28 cellular contexts compared by ENCODE assay signal in genomic region chr19:12756150-12756883, GRCh38. TPM values are rescaled to one million over a fixed set of nuclear protein-coding genes. Genes with fewer than 3 reads are reported as not detected.
"Had no signal": no experiment of that assay in that cellular context is flagged by ENCODE, and none has a peak within 500 bp of the region (broad histone marks: within the 10 kb centered on the region; RNA-seq: fewer than 3 reads in every experiment).

No MANE protein-coding gene starts in this region.

- H3K27ac ChIP-seq: breast epithelium, pancreas, right atrium auricular region, suprapubic skin, upper lobe of right lung had no signal

- H3K27ac Mint-ChIP-seq: activated CD4-positive, alpha-beta memory T cell treated with anti-CD3 and anti-CD28 coated beads for 36 hours; activated CD4-positive, alpha-beta T cell treated with anti-CD3 and anti-CD28 coated beads, Interleukin-2, amount 10 ng/mL, durations not matched to agents 24 days and 14 days; activated naive CD4-positive, alpha-beta T cell treated with anti-CD3 and anti-CD28 coated beads, Interleukin-2, amount 50 U/mL, for 24 hours; activated naive CD8-positive, alpha-beta T cell treated with anti-CD3 and anti-CD28 coated beads, Interleukin-2, amount 50 U/mL, for 24 hours; naive thymus-derived CD4-positive, alpha-beta T cell; T-helper 17 cell had no signal

- FAIRE-seq: pancreas had no signal

- H3K36me3 ChIP-seq: breast epithelium, pancreas, right atrium auricular region, suprapubic skin, tibial artery, upper lobe of right lung, WERI-Rb-1 had no signal

- H3K27me3 ChIP-seq: pancreas, right atrium auricular region had no signal

- H3K9me3 Mint-ChIP-seq: activated CD4-positive, alpha-beta memory T cell treated with anti-CD3 and anti-CD28 coated beads for 36 hours; activated CD4-positive, alpha-beta T cell treated with anti-CD3 and anti-CD28 coated beads, Interleukin-2, amount 10 ng/mL, durations not matched to agents 24 days and 14 days; activated naive CD4-positive, alpha-beta T cell treated with anti-CD3 and anti-CD28 coated beads, Interleukin-2, amount 50 U/mL, for 24 hours; activated naive CD8-positive, alpha-beta T cell treated with anti-CD3 and anti-CD28 coated beads, Interleukin-2, amount 50 U/mL, for 24 hours; naive thymus-derived CD4-positive, alpha-beta T cell had no signal

- H3K9me3 ChIP-seq: breast epithelium, heart right ventricle, pancreas, right atrium auricular region, suprapubic skin, tibial artery, upper lobe of right lung had no signal

- H3K36me3 Mint-ChIP-seq: activated CD4-positive, alpha-beta memory T cell treated with anti-CD3 and anti-CD28 coated beads for 36 hours; activated naive CD4-positive, alpha-beta T cell treated with anti-CD3 and anti-CD28 coated beads, Interleukin-2, amount 50 U/mL, for 24 hours; naive thymus-derived CD4-positive, alpha-beta T cell had no signal

- H3K4me1 ChIP-seq: breast epithelium, pancreas had no signal

- ATAC-seq: activated naive CD8-positive, alpha-beta T cell treated with anti-CD3 and anti-CD28 coated beads, Interleukin-2, amount 50 U/mL, for 24 hours; esophagus mucosa; naive thymus-derived CD4-positive, alpha-beta T cell; pancreas; T-helper 17 cell; upper lobe of right lung had no signal

- H3K4me3 ChIP-seq: breast epithelium, pancreas, suprapubic skin, upper lobe of right lung had no signal

- H3K4me3 Mint-ChIP-seq: activated CD4-positive, alpha-beta memory T cell treated with anti-CD3 and anti-CD28 coated beads for 36 hours; activated CD4-positive, alpha-beta T cell treated with anti-CD3 and anti-CD28 coated beads, Interleukin-2, amount 10 ng/mL, durations not matched to agents 24 days and 14 days; activated naive CD4-positive, alpha-beta T cell treated with anti-CD3 and anti-CD28 coated beads, Interleukin-2, amount 50 U/mL, for 24 hours; activated naive CD8-positive, alpha-beta T cell treated with anti-CD3 and anti-CD28 coated beads, Interleukin-2, amount 50 U/mL, for 24 hours; T-helper 17 cell had no signal

- DNase-seq: activated CD4-positive, alpha-beta memory T cell treated with anti-CD3 and anti-CD28 coated beads for 36 hours; activated CD4-positive, alpha-beta T cell treated with anti-CD3 and anti-CD28 coated beads, Interleukin-2, amount 10 ng/mL, durations not matched to agents 24 days and 14 days; activated CD4-positive, CD25-positive, alpha-beta regulatory T cell treated with anti-CD3 and anti-CD28 coated beads, Interleukin-2, amount 50 U/mL, for 72 hours; activated CD8-positive, alpha-beta memory T cell treated with anti-CD3 and anti-CD28 coated beads, Interleukin-2, amount 50 U/mL, for 4 hours; activated gamma-delta T cell; activated naive CD8-positive, alpha-beta T cell treated with anti-CD3 and anti-CD28 coated beads, Interleukin-2, amount 50 U/mL, for 24 hours; activated T-cell treated with anti-CD3 and anti-CD28 coated beads, Interleukin-2, amount 50 U/mL, for 1 hour; amygdala; central memory CD4-positive, alpha-beta T cell; foreskin fibroblast; heart right ventricle; midbrain; naive thymus-derived CD4-positive, alpha-beta T cell; pancreas; stimulated activated naive CD4-positive, alpha-beta T cell; T-helper 17 cell; T1000; tibial artery; upper lobe of right lung; WERI-Rb-1 had no signal

RNA-seq across cellular contexts. Expression of gene BEST2, which starts 4.7 kb away (rescaled TPM):
- total RNA-seq: activated CD4-positive, alpha-beta memory T cell treated with anti-CD3 and anti-CD28 coated beads for 36 hours; activated CD4-positive, alpha-beta T cell treated with anti-CD3 and anti-CD28 coated beads, Interleukin-2, amount 10 ng/mL, durations not matched to agents 24 days and 14 days; activated CD8-positive, alpha-beta memory T cell treated with anti-CD3 and anti-CD28 coated beads for 36 hours; breast epithelium; esophagus mucosa; heart right ventricle; kidney epithelial cell; naive thymus-derived CD4-positive, alpha-beta T cell; pancreas; pulmonary artery endothelial cell; right atrium auricular region; T-helper 17 cell; upper lobe of right lung had no signal
- polyA plus RNA-seq: heart right ventricle; naive thymus-derived CD4-positive, alpha-beta T cell; pancreas had no signal
